Comparison of ENCODE assay signal across 15 cellular contexts in genomic region chr4:75658881-75659280, GRCh38. TPM values are rescaled to one million over a fixed set of nuclear protein-coding genes. Genes with fewer than 3 reads are reported as not detected.
DNase-seq lines count a peak whose midpoint lies in the region; ATAC-seq and TF ChIP-seq lines count a peak whose summit lies in the region.
"Had no signal": no experiment of that assay in that cellular context is flagged by ENCODE, and none has a peak within 500 bp of the region (broad histone marks: within the 10 kb centered on the region; RNA-seq: fewer than 3 reads in every experiment).

No MANE protein-coding gene starts in this region.

- H3K4me3 Mint-ChIP-seq in activated T-helper 1 cell treated with anti-CD3 and anti-CD28 coated beads, Interleukin-12 subunit alpha, Interleukin-12 subunit beta, Interleukin-2, Interleukin-4 antibody, amounts not matched to agents 30 ng/mL and 10 ng/mL and 1 ng/mL, durations not matched to agents 14 hours and 24 hours and 36 hours, result no peak overlapping the region

- DNase-seq in A172 (ENCODE audit: low spot score) (peak; percentile 5), GM03348 (ENCODE audit: low spot score) (peak; percentile 26), fibroblast of the aortic adventitia (ENCODE audit: low read depth) (peak; percentile 34), NCI-H345 treated with DMSO at 0.1 percent for 48 hours (lab: John Stamatoyannopoulos, UW; ENCODE audit: unreplicated experiment) (no peak), SIG-M5 (lab: John Stamatoyannopoulos, UW) (no peak)
- no peak for DNase-seq in activated T-helper 1 cell treated with anti-CD3 and anti-CD28 coated beads, Interleukin-12 subunit alpha, Interleukin-12 subunit beta, Interleukin-2, Interleukin-4 antibody, amounts not matched to agents 30 ng/mL and 10 ng/mL and 1 ng/mL, durations not matched to agents 14 hours and 24 hours and 36 hours (ENCODE audit: low spot score)
- DNase-seq: BE2C; central memory CD4-positive, alpha-beta T cell; NCI-H1417 treated with DMSO at 0.1 percent for 48 hours; NCI-H524 treated with DMSO at 0.1 percent for 48 hours; RPMI8226; stimulated activated CD4-positive, alpha-beta T cell treated with anti-CD3 and anti-CD28 coated beads, Interleukin-2, amount 100 ng/mL, for 24 hours; stimulated activated naive CD4-positive, alpha-beta T cell had no signal

- H3K9me3 Mint-ChIP-seq in activated T-helper 1 cell treated with anti-CD3 and anti-CD28 coated beads, Interleukin-12 subunit alpha, Interleukin-12 subunit beta, Interleukin-2, Interleukin-4 antibody, amounts not matched to agents 30 ng/mL and 10 ng/mL and 1 ng/mL, durations not matched to agents 14 hours and 24 hours and 36 hours, result no peaks in the 10 kb centered on the region

- peak overlapping the region; percentile 23 for H3K27ac Mint-ChIP-seq in activated T-helper 1 cell treated with anti-CD3 and anti-CD28 coated beads, Interleukin-12 subunit alpha, Interleukin-12 subunit beta, Interleukin-2, Interleukin-4 antibody, amounts not matched to agents 30 ng/mL and 10 ng/mL and 1 ng/mL, durations not matched to agents 14 hours and 24 hours and 36 hours

- no peaks in the 10 kb centered on the region for H3K27me3 Mint-ChIP-seq in activated T-helper 1 cell treated with anti-CD3 and anti-CD28 coated beads, Interleukin-12 subunit alpha, Interleukin-12 subunit beta, Interleukin-2, Interleukin-4 antibody, amounts not matched to agents 30 ng/mL and 10 ng/mL and 1 ng/mL, durations not matched to agents 14 hours and 24 hours and 36 hours (ENCODE audit: insufficient read depth)

- ATAC-seq in GM19023 (IDR thresholded peaks at IDR 0.05; ENCODE audit: unreplicated experiment) (no peak), GM21390 (IDR thresholded peaks at IDR 0.05; ENCODE audit: unreplicated experiment) (no peak)

- no peak for TF ChIP-seq CTCF in fibroblast of the aortic adventitia (IDR thresholded peaks at IDR 0.05; ENCODE audit: insufficient read depth, low read length)

- H3K36me3 Mint-ChIP-seq in activated T-helper 1 cell treated with anti-CD3 and anti-CD28 coated beads, Interleukin-12 subunit alpha, Interleukin-12 subunit beta, Interleukin-2, Interleukin-4 antibody, amounts not matched to agents 30 ng/mL and 10 ng/mL and 1 ng/mL, durations not matched to agents 14 hours and 24 hours and 36 hours (ENCODE audit: low read depth), result peaks cover 54% of the 10 kb centered on the region

- intact Hi-C loops in activated T-helper 1 cell treated with anti-CD3 and anti-CD28 coated beads, Interleukin-12 subunit alpha, Interleukin-12 subunit beta, Interleukin-2, Interleukin-4 antibody, amounts not matched to agents 30 ng/mL and 10 ng/mL and 1 ng/mL, durations not matched to agents 14 hours and 24 hours and 36 hours (cut with micrococcal nuclease), result loop anchor here (10.0 kb wide), 1 partner anchor 396 kb away; no protein-coding TSS in a partner anchor

- H3K4me1 Mint-ChIP-seq in activated T-helper 1 cell treated with anti-CD3 and anti-CD28 coated beads, Interleukin-12 subunit alpha, Interleukin-12 subunit beta, Interleukin-2, Interleukin-4 antibody, amounts not matched to agents 30 ng/mL and 10 ng/mL and 1 ng/mL, durations not matched to agents 14 hours and 24 hours and 36 hours (ENCODE audit: low read depth), result peaks cover 81% of the 10 kb centered on the region

- H3K4me3 ChIP-seq in fibroblast of the aortic adventitia (ENCODE audit: low read depth, low read length), result no peak overlapping the region

RNA-seq across cellular contexts. Expression of gene G3BP2, which starts 14.3 kb away (rescaled TPM):
- 97.5 and 102 TPM in 2 replicates for total RNA-seq in A172 (2014; rRNA removed; shearing (Covaris generic))
- 143 and 144 TPM in 2 replicates for total RNA-seq in activated T-helper 1 cell treated with anti-CD3 and anti-CD28 coated beads, Interleukin-12 subunit alpha, Interleukin-12 subunit beta, Interleukin-2, Interleukin-4 antibody, amounts not matched to agents 30 ng/mL and 10 ng/mL and 1 ng/mL, durations not matched to agents 14 hours and 24 hours and 36 hours
- 177 and 407 TPM in 2 replicates for total RNA-seq in fibroblast of the aortic adventitia (ENCODE audit: low replicate concordance)

RNA-seq across cellular contexts. Expression of gene CDKL2, which starts 28.6 kb away (rescaled TPM):
- not detected in 2 replicates for total RNA-seq in A172 (2014; rRNA removed; shearing (Covaris generic))
- 0.16 and 0.22 TPM in 2 replicates for total RNA-seq in activated T-helper 1 cell treated with anti-CD3 and anti-CD28 coated beads, Interleukin-12 subunit alpha, Interleukin-12 subunit beta, Interleukin-2, Interleukin-4 antibody, amounts not matched to agents 30 ng/mL and 10 ng/mL and 1 ng/mL, durations not matched to agents 14 hours and 24 hours and 36 hours
- 1.3 and 7.5 TPM in 2 replicates for total RNA-seq in fibroblast of the aortic adventitia (ENCODE audit: low replicate concordance)

Comparison
In these comparisons a context has a peak if more than half of its experiments do, and no peak if none do; other contexts are left out.
1. DNase-seq: peak in A172 (single experiment), GM03348 (single experiment) and fibroblast of the aortic adventitia (single experiment); none in activated T-helper 1 cell treated with anti-CD3 and anti-CD28 coated beads, Interleukin-12 subunit alpha, Interleukin-12 subunit beta, Interleukin-2, Interleukin-4 antibody, amounts not matched to agents 30 ng/mL and 10 ng/mL and 1 ng/mL, durations not matched to agents 14 hours and 24 hours and 36 hours (single experiment), NCI-H345 treated with DMSO at 0.1 percent for 48 hours (single experiment) and SIG-M5 (single experiment).